In the genomic region with DNA sequence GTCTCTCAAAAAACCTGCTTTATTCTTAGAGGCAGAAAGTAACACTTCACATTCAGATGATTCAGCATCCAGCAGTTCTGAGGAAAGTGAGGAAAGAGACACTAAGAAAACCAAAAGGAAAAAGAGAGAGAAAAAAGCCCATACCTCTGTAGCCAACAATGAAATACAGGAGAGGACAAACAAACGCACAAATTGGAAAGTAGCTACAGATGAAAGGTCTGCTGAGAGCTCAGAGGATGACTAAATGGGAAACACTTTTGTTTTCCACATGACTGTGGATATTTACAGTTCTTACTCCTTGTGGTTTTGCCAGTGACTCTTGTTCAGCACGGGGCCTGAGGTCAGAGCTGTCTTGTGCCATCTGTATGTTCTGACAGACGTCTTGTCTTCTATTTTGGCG, we compare ENCODE assay signal across 10 cellular contexts. TPM values are rescaled to one million over a fixed set of nuclear protein-coding genes. Genes with fewer than 3 reads are reported as not detected.
DNase-seq lines count a peak whose midpoint lies in the region; ATAC-seq and TF ChIP-seq lines count a peak whose summit lies in the region.
"Had no signal": no experiment of that assay in that cellular context is flagged by ENCODE, and none has a peak within 500 bp of the region (broad histone marks: within the 10 kb centered on the region; RNA-seq: fewer than 3 reads in every experiment).

No MANE protein-coding gene starts in this region.

- POLR2A ChIA-PET in Caco-2 (lab: Charles Lee), result no interaction called here

- H3K36me3 Mint-ChIP-seq in Caco-2 (ENCODE audit: insufficient read depth, unreplicated experiment) (peaks cover 91% of the 10 kb centered on the region), nephron (ENCODE audit: low read depth) (peaks cover 76% of the 10 kb centered on the region)
- H3K36me3 Mint-ChIP-seq in activated naive CD8-positive, alpha-beta T cell, result peaks cover 16% of the 10 kb centered on the region

- H3K27me3 Mint-ChIP-seq in Caco-2 (ENCODE audit: insufficient read depth, unreplicated experiment) (no peaks in the 10 kb centered on the region), nephron (ENCODE audit: low read depth) (no peaks in the 10 kb centered on the region)
- H3K27me3 Mint-ChIP-seq in activated naive CD8-positive, alpha-beta T cell, result no peaks in the 10 kb centered on the region

- H3K4me1 Mint-ChIP-seq in Caco-2 (ENCODE audit: low read depth, unreplicated experiment) (peaks cover 7% of the 10 kb centered on the region), nephron (peaks cover 26% of the 10 kb centered on the region)
- H3K4me1 Mint-ChIP-seq in activated naive CD8-positive, alpha-beta T cell (ENCODE audit: low read depth), result peaks cover 30% of the 10 kb centered on the region

- H3K27me3 ChIP-seq in Caco-2 (replicated peaks; ENCODE audit: control insufficient read depth, insufficient read depth, low read length), result no peaks in the 10 kb centered on the region
- no peaks in the 10 kb centered on the region for H3K27me3 ChIP-seq in tibial nerve
- H3K27me3 ChIP-seq: spleen, upper lobe of right lung had no signal

- WGBS in tibial nerve, 2 donors, result 74 to 76% methylated on average over 4 of the region's 4 CpGs

- TSS peak; percentile 4 for BruUV-seq in Caco-2 (replicated peaks; lab: Mats Ljungman, UMichigan)

- H3K27ac ChIP-seq in tibial nerve, result no peak overlapping the region
- H3K27ac ChIP-seq: spleen, upper lobe of right lung had no signal

- DNase-seq in Caco-2 (no peak), HT1080 (ENCODE audit: low read depth) (peak; percentile 64), midbrain (lab: John Stamatoyannopoulos, UW) (no peak), tibial nerve (ENCODE audit: low spot score in 2 of 2) (no peak)
- DNase-seq: islet precursor cell, spleen, upper lobe of right lung had no signal

- H3K27ac Mint-ChIP-seq in Caco-2 (ENCODE audit: unreplicated experiment) (no peak overlapping the region), nephron (no peak overlapping the region)
- peak overlapping the region; percentile 66 for H3K27ac Mint-ChIP-seq in activated naive CD8-positive, alpha-beta T cell

- peaks cover 4% of the 10 kb centered on the region; the same call in 1 of the 2 replicates for H3K4me1 ChIP-seq in Caco-2
- H3K4me1 ChIP-seq in tibial nerve, result peaks cover 0 to 22% (median 12%) of the 10 kb centered on the region in 4 donors

- TF ChIP-seq EP300 in tibial nerve (IDR thresholded peaks at IDR 0.05), result no peak

- H3K4me3 Mint-ChIP-seq in Caco-2 (ENCODE audit: unreplicated experiment) (no peak overlapping the region), nephron (peak overlapping the region in 2 of 3 experiments; percentile 7 to 54)
- H3K4me3 Mint-ChIP-seq in activated naive CD8-positive, alpha-beta T cell, result peak overlapping the region; percentile 35

- H3K9me3 ChIP-seq in Caco-2, result no peaks in the 10 kb centered on the region
- H3K9me3 ChIP-seq in tibial nerve, result no peaks in the 10 kb centered on the region
- H3K9me3 ChIP-seq: spleen, upper lobe of right lung had no signal

- TF ChIP-seq POLR2A in tibial nerve (IDR thresholded peaks at IDR 0.05), result no peak

- no peaks in the 10 kb centered on the region for H3K9me3 Mint-ChIP-seq in Caco-2 (ENCODE audit: unreplicated experiment)
- H3K9me3 Mint-ChIP-seq in activated naive CD8-positive, alpha-beta T cell (ENCODE audit: low read depth), result no peaks in the 10 kb centered on the region
- H3K9me3 Mint-ChIP-seq in nephron, result no peaks in the 10 kb centered on the region

- H3K36me3 ChIP-seq in Caco-2 (ENCODE audit: control insufficient read depth, insufficient read depth, low read length) (0 out of 2 replicates have a peak, but pooled peaks cover 4% of the 10 kb centered on the region), tibial nerve (peaks cover 0 to 71% (median 15%) of the 10 kb centered on the region in 3 donors)

- CTCF ChIA-PET in Caco-2 (lab: Charles Lee), result no interaction called here

- ATAC-seq in HG02840 (IDR thresholded peaks at IDR 0.05; ENCODE audit: low FRiP score, unreplicated experiment), result no peak
- ATAC-seq: upper lobe of right lung had no signal

- H3K4me3 ChIP-seq in Caco-2 (ENCODE audit: low read depth, low read length) (no peak overlapping the region), tibial nerve (no peak overlapping the region)
- H3K4me3 ChIP-seq: spleen, upper lobe of right lung had no signal

- TF ChIP-seq CTCF in Caco-2 (IDR thresholded peaks at IDR 0.05; ENCODE audit: insufficient read depth in 1 of 2, low read depth in 1 of 2, low read length in 1 of 2, severe bottlenecking in 1 of 2, unreplicated experiment in 1 of 2) (no peak), nephron (IDR thresholded peaks at IDR 0.05; ENCODE audit: unreplicated experiment in 3 of 3) (no peak), tibial nerve (IDR thresholded peaks at IDR 0.05) (no peak)

- intact Hi-C loops in Caco-2 (cut with micrococcal nuclease; ENCODE audit: unreplicated experiment), result no loop called here

RNA-seq across cellular contexts. Expression of a gene that starts 3.8 kb away (rescaled TPM):
- total RNA-seq in Caco-2 (2022) (147 and 154 TPM in 2 replicates), tibial nerve (10 to 100 TPM; 16.7 to 27.9 (median 26.7) TPM)
- 106 and 119 TPM in 2 replicates for total RNA-seq in HT1080 (2014; rRNA removed; shearing (Covaris generic))
- 37.7 and 58.2 TPM in 2 replicates for polyA plus RNA-seq in HT1080 (2015; cell fraction: cytosol; rRNA removed)
- polyA plus RNA-seq in HT1080 (2015; cell fraction: nucleus; rRNA removed), result 9.3 and 15.4 TPM in 2 replicates

RNA-seq across cellular contexts. Expression of a gene that starts 3.9 kb away (rescaled TPM):
- total RNA-seq in Caco-2 (2022), result 157 and 166 TPM in 2 replicates
- total RNA-seq in HT1080 (2014; rRNA removed; shearing (Covaris generic)), result 247 and 308 TPM in 2 replicates
- polyA plus RNA-seq in HT1080 (2015; cell fraction: cytosol; rRNA removed), result 169 and 176 TPM in 2 replicates
- polyA plus RNA-seq in HT1080 (2015; cell fraction: nucleus; rRNA removed), result 78.0 and 107 TPM in 2 replicates
- total RNA-seq in tibial nerve, result 100 to 1,000 TPM in 1 of 4 donors, 10 to 100 TPM in 3; 69.5 to 103 (median 88.3) TPM

RNA-seq across cellular contexts. Expression of a gene that starts 8.6 kb away (rescaled TPM):
- total RNA-seq in Caco-2 (2022) (36.9 and 37.4 TPM in 2 replicates), tibial nerve (10 to 100 TPM; 14.4 to 31.7 (median 17.2) TPM)
- 22.1 and 27.2 TPM in 2 replicates for total RNA-seq in HT1080 (2014; rRNA removed; shearing (Covaris generic))
- polyA plus RNA-seq in HT1080 (2015; cell fraction: cytosol; rRNA removed), result 34.9 and 49.1 TPM in 2 replicates
- polyA plus RNA-seq in HT1080 (2015; cell fraction: nucleus; rRNA removed), result 32.5 and 33.2 TPM in 2 replicates

RNA-seq across cellular contexts. Expression of a gene that starts 8.9 kb away (rescaled TPM):
- total RNA-seq in Caco-2 (2022), result 2.6 and 2.7 TPM in 2 replicates
- 1.3 TPM in 2 replicates for total RNA-seq in HT1080 (2014; rRNA removed; shearing (Covaris generic))
- polyA plus RNA-seq in HT1080 (2015; cell fraction: cytosol; rRNA removed), result 0.85 and 1.8 TPM in 2 replicates
- polyA plus RNA-seq in HT1080 (2015; cell fraction: nucleus; rRNA removed), result 1.3 and 3.1 TPM in 2 replicates
- 1 to 10 TPM; 2.2 to 7.2 (median 3.8) TPM for total RNA-seq in tibial nerve

RNA-seq across cellular contexts. Expression of a gene that starts 57.5 kb away (rescaled TPM):
- total RNA-seq in Caco-2 (2022) (99.3 and 100.0 TPM in 2 replicates), tibial nerve (10 to 100 TPM; 18.2 to 32.1 (median 19.9) TPM)
- total RNA-seq in HT1080 (2014; rRNA removed; shearing (Covaris generic)), result 65.8 and 67.9 TPM in 2 replicates
- polyA plus RNA-seq in HT1080 (2015; cell fraction: cytosol; rRNA removed), result 32.9 and 34.5 TPM in 2 replicates
- polyA plus RNA-seq in HT1080 (2015; cell fraction: nucleus; rRNA removed), result 29.1 and 29.5 TPM in 2 replicates
